16 cellular contexts compared by ENCODE assay signal in genomic region chr5:21031001-21031400, GRCh38.
DNase-seq lines count a peak whose midpoint lies in the region; ATAC-seq and TF ChIP-seq lines count a peak whose summit lies in the region.
"Had no signal": no experiment of that assay in that cellular context is flagged by ENCODE, and none has a peak within 500 bp of the region (broad histone marks: within the 10 kb centered on the region; RNA-seq: fewer than 3 reads in every experiment).

No MANE protein-coding gene starts in this region.

- H3K27me3 Mint-ChIP-seq in GM23338 (ENCODE audit: insufficient read depth, low read depth, poor library complexity), result no peaks in the 10 kb centered on the region
- H3K27me3 Mint-ChIP-seq: B cell had no signal

- no peak overlapping the region for H3K4me2 ChIP-seq in GM23338
- H3K4me2 ChIP-seq in SU-DHL-6 (ENCODE audit: low read depth, low read length, poor library complexity, severe bottlenecking), result peak overlapping the region; percentile 12
- H3K4me2 ChIP-seq in hepatocyte, result no peak overlapping the region
- no peak overlapping the region for H3K4me2 ChIP-seq in smooth muscle cell
- H3K4me2 ChIP-seq: BLaER1 treated with 17β-estradiol and CSF1 and Interleukin-3, amounts not matched to agents 10 nM and 100 nM had no signal

- WGBS in hepatocyte (ENCODE audit: low lambda C conversion rate, missing lambda C conversion rate), result 70% methylated on average over 3 of the region's 3 CpGs
- WGBS in smooth muscle cell (ENCODE audit: low lambda C conversion rate), result 64% methylated on average over 3 of the region's 3 CpGs

- H3K79me2 ChIP-seq in GM23338 (replicated peaks; ENCODE audit: insufficient read depth) (no peaks in the 10 kb centered on the region), SU-DHL-6 (ENCODE audit: insufficient read depth, low read length) (no peaks in the 10 kb centered on the region), hepatocyte (no peaks in the 10 kb centered on the region), smooth muscle cell (ENCODE audit: low read depth) (no peaks in the 10 kb centered on the region)

- H3K4me1 Mint-ChIP-seq in GM23338, result no peaks in the 10 kb centered on the region
- H3K4me1 Mint-ChIP-seq: B cell had no signal

- no peaks in the 10 kb centered on the region for H3K9me2 ChIP-seq in GM23338 (ENCODE audit: insufficient read depth)
- H3K9me2 ChIP-seq in SU-DHL-6 (replicated peaks; ENCODE audit: insufficient read depth, low read length), result no peaks in the 10 kb centered on the region
- H3K9me2 ChIP-seq in hepatocyte (replicated peaks; ENCODE audit: insufficient read depth), result no peaks in the 10 kb centered on the region

- H3K9ac ChIP-seq in SU-DHL-6 (ENCODE audit: low read length) (no peak overlapping the region), smooth muscle cell (ENCODE audit: low read depth) (no peak overlapping the region)
- H3K9ac ChIP-seq: BLaER1 treated with 17β-estradiol and CSF1 and Interleukin-3, amounts not matched to agents 10 nM and 100 nM had no signal

- H3K4me3 Mint-ChIP-seq in GM23338, result no peak overlapping the region
- H3K4me3 Mint-ChIP-seq: B cell; CD8-positive, alpha-beta T cell had no signal

- DNase-seq in GM23338 (ENCODE audit: low spot score) (no peak), hepatocyte (ENCODE audit: low spot score) (no peak), smooth muscle cell (lab: John Stamatoyannopoulos, UW; ENCODE audit: unreplicated experiment) (no peak), AML-193 (lab: John Stamatoyannopoulos, UW) (no peak), 8988T (no peak)
- DNase-seq: Calu3; CD8-positive, alpha-beta T cell; DMS79 treated with DMSO at 0.1 percent for 48 hours; HCEC 1CT had no signal

- H3K4me1 ChIP-seq in GM23338 (ENCODE audit: insufficient read depth) (no peaks in the 10 kb centered on the region), hepatocyte (ENCODE audit: insufficient read depth) (no peaks in the 10 kb centered on the region), smooth muscle cell (ENCODE audit: low read depth) (no peaks in the 10 kb centered on the region)
- H3K4me1 ChIP-seq: BLaER1 treated with 17β-estradiol and CSF1 and Interleukin-3, amounts not matched to agents 10 nM and 100 nM had no signal

- TF ChIP-seq CTCF in GM23338 (conservative IDR thresholded peaks at IDR 0.05; ENCODE audit: low read depth in 2 of 2) (no peak), SU-DHL-6 (IDR thresholded peaks at IDR 0.05; ENCODE audit: insufficient read depth, low read length, poor library complexity, severe bottlenecking) (no peak), hepatocyte (IDR thresholded peaks at IDR 0.05; ENCODE audit: poor library complexity) (no peak), smooth muscle cell (IDR thresholded peaks at IDR 0.05; ENCODE audit: borderline replicate concordance, insufficient read depth, poor library complexity, severe bottlenecking) (no peak)

- H3K27me3 ChIP-seq in GM23338 (ENCODE audit: insufficient read depth) (no peaks in the 10 kb centered on the region), SU-DHL-6 (ENCODE audit: low read length) (no peaks in the 10 kb centered on the region), hepatocyte (no peaks in the 10 kb centered on the region), smooth muscle cell (ENCODE audit: low read depth) (no peaks in the 10 kb centered on the region)
- H3K27me3 ChIP-seq: BLaER1 treated with 17β-estradiol and CSF1 and Interleukin-3, amounts not matched to agents 10 nM and 100 nM had no signal

- no peaks in the 10 kb centered on the region for H3K36me3 ChIP-seq in GM23338 (ENCODE audit: insufficient read depth)
- no peaks in the 10 kb centered on the region for H3K36me3 ChIP-seq in SU-DHL-6 (ENCODE audit: low read length)
- no peaks in the 10 kb centered on the region for H3K36me3 ChIP-seq in hepatocyte (replicated peaks; ENCODE audit: insufficient read depth, low read depth)
- H3K36me3 ChIP-seq in smooth muscle cell (ENCODE audit: low read depth), result no peaks in the 10 kb centered on the region
- H3K36me3 ChIP-seq: BLaER1 treated with 17β-estradiol and CSF1 and Interleukin-3, amounts not matched to agents 10 nM and 100 nM had no signal

- no peak overlapping the region for H3K27ac ChIP-seq in GM23338 (ENCODE audit: low read depth)
- no peak overlapping the region for H3K27ac ChIP-seq in SU-DHL-6 (ENCODE audit: low read depth, low read length)
- H3K27ac ChIP-seq in hepatocyte, result no peak overlapping the region
- H3K27ac ChIP-seq in smooth muscle cell (ENCODE audit: low read depth), result no peak overlapping the region
- H3K27ac ChIP-seq: 22Rv1; BLaER1 treated with 17β-estradiol and CSF1 and Interleukin-3, amounts not matched to agents 10 nM and 100 nM; HL-60 had no signal

- no peaks in the 10 kb centered on the region for H4K20me1 ChIP-seq in GM23338 (replicated peaks; ENCODE audit: insufficient read depth)
- H4K20me1 ChIP-seq in SU-DHL-6 (ENCODE audit: low read depth, low read length), result no peaks in the 10 kb centered on the region
- H4K20me1 ChIP-seq in hepatocyte (ENCODE audit: insufficient read depth, poor library complexity, severe bottlenecking), result no peaks in the 10 kb centered on the region
- no peaks in the 10 kb centered on the region for H4K20me1 ChIP-seq in smooth muscle cell (ENCODE audit: low read depth)
- H4K20me1 ChIP-seq: BLaER1 treated with 17β-estradiol and CSF1 and Interleukin-3, amounts not matched to agents 10 nM and 100 nM had no signal

- ATAC-seq in GM23338 (no peak), GM18867 (IDR thresholded peaks at IDR 0.05; ENCODE audit: unreplicated experiment) (no peak)
- ATAC-seq: CD8-positive, alpha-beta T cell; GM12878 had no signal

- no peaks in the 10 kb centered on the region for H3F3A ChIP-seq in GM23338 (replicated peaks; ENCODE audit: low read depth)
- H3F3A ChIP-seq in SU-DHL-6 (ENCODE audit: insufficient read depth), result no peaks in the 10 kb centered on the region
- H3F3A ChIP-seq in smooth muscle cell (ENCODE audit: low read depth), result no peaks in the 10 kb centered on the region

- peak overlapping the region; percentile 53; the same call in 1 of the 2 replicates for H2AFZ ChIP-seq in GM23338
- H2AFZ ChIP-seq in SU-DHL-6 (ENCODE audit: low read depth, low read length, severe bottlenecking), result peak overlapping the region; percentile 60
- H2AFZ ChIP-seq in hepatocyte, result peak overlapping the region; percentile 46
- peak overlapping the region; percentile 28 for H2AFZ ChIP-seq in smooth muscle cell (ENCODE audit: low read depth)

- no peaks in the 10 kb centered on the region for H3K9me3 Mint-ChIP-seq in GM23338

- H3K9me3 ChIP-seq in SU-DHL-6 (ENCODE audit: insufficient read depth, low read length) (no peaks in the 10 kb centered on the region), hepatocyte (ENCODE audit: low read depth) (no peaks in the 10 kb centered on the region), smooth muscle cell (replicated peaks; ENCODE audit: low read depth) (no peaks in the 10 kb centered on the region)
- H3K9me3 ChIP-seq: BLaER1 treated with 17β-estradiol and CSF1 and Interleukin-3, amounts not matched to agents 10 nM and 100 nM had no signal

- no peak overlapping the region for H3K4me3 ChIP-seq in GM23338
- H3K4me3 ChIP-seq in SU-DHL-6 (ENCODE audit: insufficient read depth, low read length, poor library complexity, severe bottlenecking), result no peak overlapping the region
- no peak overlapping the region for H3K4me3 ChIP-seq in hepatocyte
- no peak overlapping the region for H3K4me3 ChIP-seq in smooth muscle cell
- H3K4me3 ChIP-seq: BLaER1 treated with 17β-estradiol and CSF1 and Interleukin-3, amounts not matched to agents 10 nM and 100 nM; GM12878 had no signal

- H3K36me3 Mint-ChIP-seq in GM23338 (ENCODE audit: low read depth), result no peaks in the 10 kb centered on the region
- H3K36me3 Mint-ChIP-seq: CD8-positive, alpha-beta T cell had no signal

- no peak overlapping the region for H3K27ac Mint-ChIP-seq in GM23338
- H3K27ac Mint-ChIP-seq: B cell; CD8-positive, alpha-beta T cell had no signal

TF ChIP-seq in GM23338, 12 proteins besides CTCF, POLR2A, EP300 and RAD21 (continues in another document):
- no peak for TF ChIP-seq EZH2phosphoT487 (IDR thresholded peaks at IDR 0.05; ENCODE audit: unreplicated experiment)
- no peak for TF ChIP-seq EZH2 (IDR thresholded peaks at IDR 0.05; ENCODE audit: low read depth, unreplicated experiment)
- TF ChIP-seq NANOG (IDR thresholded peaks at IDR 0.05; ENCODE audit: borderline replicate concordance), result no peak
- TF ChIP-seq, protein P1, sequence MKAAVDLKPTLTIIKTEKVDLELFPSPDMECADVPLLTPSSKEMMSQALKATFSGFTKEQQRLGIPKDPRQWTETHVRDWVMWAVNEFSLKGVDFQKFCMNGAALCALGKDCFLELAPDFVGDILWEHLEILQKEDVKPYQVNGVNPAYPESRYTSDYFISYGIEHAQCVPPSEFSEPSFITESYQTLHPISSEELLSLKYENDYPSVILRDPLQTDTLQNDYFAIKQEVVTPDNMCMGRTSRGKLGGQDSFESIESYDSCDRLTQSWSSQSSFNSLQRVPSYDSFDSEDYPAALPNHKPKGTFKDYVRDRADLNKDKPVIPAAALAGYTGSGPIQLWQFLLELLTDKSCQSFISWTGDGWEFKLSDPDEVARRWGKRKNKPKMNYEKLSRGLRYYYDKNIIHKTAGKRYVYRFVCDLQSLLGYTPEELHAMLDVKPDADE (IDR thresholded peaks at IDR 0.05), result no peak
- TF ChIP-seq ZNF114 (CRISPR knock-in tag; IDR thresholded peaks at IDR 0.05), result no peak
- TF ChIP-seq ZNF331 (CRISPR knock-in tag; IDR thresholded peaks at IDR 0.05; ENCODE audit: low read depth), result no peak
- no peak for TF ChIP-seq STAT1 (IDR thresholded peaks at IDR 0.05; ENCODE audit: unreplicated experiment)
- TF ChIP-seq JUNB (IDR thresholded peaks at IDR 0.05; ENCODE audit: unreplicated experiment), result no peak
- no peak for TF ChIP-seq POLR2AphosphoS5 (IDR thresholded peaks at IDR 0.05; ENCODE audit: low read depth)
- no peak for TF ChIP-seq CREB1 (CRISPR knock-in tag; IDR thresholded peaks at IDR 0.05; ENCODE audit: low read depth)
